ENCODE assay signal across 13 cellular contexts in the genomic region with DNA sequence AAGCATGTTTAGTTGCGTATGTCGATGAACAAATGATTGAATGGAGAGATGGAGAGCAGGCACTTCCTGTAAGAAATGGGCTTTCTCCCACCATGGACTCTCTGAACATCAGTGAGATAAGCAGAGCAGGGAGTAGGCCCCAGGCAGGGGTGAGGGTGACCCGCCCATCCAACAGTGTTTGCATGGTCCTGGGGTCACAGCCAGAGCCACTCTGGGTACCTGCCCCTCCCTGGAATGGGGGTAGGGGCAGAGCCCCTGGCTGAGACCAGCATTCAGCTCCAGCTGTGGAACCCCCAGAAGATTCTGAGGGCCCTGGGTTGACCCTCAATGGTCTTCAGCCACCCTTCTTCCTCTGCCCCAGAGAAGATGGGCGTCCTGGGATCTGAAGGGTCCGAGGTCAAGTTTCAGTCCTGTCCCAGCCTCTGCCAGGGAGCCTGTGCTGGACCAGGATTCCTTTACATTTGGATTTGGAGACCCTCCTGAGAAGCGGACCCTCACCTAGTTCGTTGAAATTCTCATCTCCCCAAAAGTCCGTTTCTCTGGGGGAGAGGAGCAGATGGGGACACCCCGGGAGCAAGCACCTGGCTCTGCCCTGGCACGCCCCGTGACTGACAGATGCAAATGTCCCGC. TPM values are rescaled to one million over a fixed set of nuclear protein-coding genes. Genes with fewer than 3 reads are reported as not detected.
A peak's percentile ranks its signal among the peaks of the same experiment; 100 is the strongest.
DNase-seq lines count a peak whose midpoint lies in the region; ATAC-seq and TF ChIP-seq lines count a peak whose summit lies in the region.
"Had no signal": no experiment of that assay in that cellular context is flagged by ENCODE, and none has a peak within 500 bp of the region (broad histone marks: within the 10 kb centered on the region; RNA-seq: fewer than 3 reads in every experiment).

No MANE protein-coding gene starts in this region.

- no peaks in the 10 kb centered on the region for H3K36me3 ChIP-seq in ES-I3 (ENCODE audit: insufficient read depth, low read length)
- H3K36me3 ChIP-seq in MM.1S (replicated peaks; ENCODE audit: insufficient read depth, low read length), result no peaks in the 10 kb centered on the region

- no peaks in the 10 kb centered on the region for H3K9me2 ChIP-seq in MM.1S (replicated peaks; ENCODE audit: insufficient read depth, low read length)

- peaks cover 16% of the 10 kb centered on the region for H3K79me2 ChIP-seq in MM.1S (ENCODE audit: low read length)

- no peak overlapping the region for H3K27ac ChIP-seq in MM.1S (ENCODE audit: low read length)
- H3K27ac ChIP-seq: KMS-11 had no signal

- DNase-seq in MM.1S (no peak), glutamatergic neuron (no peak), osteocyte (ENCODE audit: extremely low spot score, unreplicated experiment) (peak; percentile 10), kidney tubule cell (ENCODE audit: low spot score) (no peak)
- no peak for DNase-seq in activated CD4-positive, alpha-beta T cell treated with anti-CD3 and anti-CD28 coated beads for 1 hour
- DNase-seq: effector CD4-positive, alpha-beta T cell; RPMI8226; stimulated activated CD4-positive, alpha-beta T cell treated with anti-CD3 and anti-CD28 coated beads, Interleukin-4, amount 100 ng/mL, for 24 hours had no signal

- H3K9me3 ChIP-seq in ES-I3 (ENCODE audit: control insufficient read depth, insufficient read depth, low read length), result no peaks in the 10 kb centered on the region; the same call in 1 of the 2 replicates
- H3K9me3 ChIP-seq in MM.1S (replicated peaks; ENCODE audit: insufficient read depth, low read length), result no peaks in the 10 kb centered on the region

- H3K4me1 Mint-ChIP-seq in glutamatergic neuron (ENCODE audit: low read depth, unreplicated experiment), result peaks cover 26% of the 10 kb centered on the region
- peaks cover 45% of the 10 kb centered on the region for H3K4me1 Mint-ChIP-seq in osteocyte (ENCODE audit: unreplicated experiment)

- H3K27me3 Mint-ChIP-seq in glutamatergic neuron (ENCODE audit: unreplicated experiment) (peaks cover 22% of the 10 kb centered on the region), osteocyte (ENCODE audit: unreplicated experiment) (peaks cover 46% of the 10 kb centered on the region)

- H3K27ac Mint-ChIP-seq in glutamatergic neuron (ENCODE audit: unreplicated experiment), result no peak overlapping the region
- H3K27ac Mint-ChIP-seq in osteocyte (ENCODE audit: unreplicated experiment), result no peak overlapping the region
- H3K27ac Mint-ChIP-seq: activated naive CD8-positive, alpha-beta T cell treated with anti-CD3 and anti-CD28 coated beads, Interleukin-2, amount 10 ng/mL, durations not matched to agents 7 days and 5 days had no signal

- no peaks in the 10 kb centered on the region for H4K20me1 ChIP-seq in MM.1S (ENCODE audit: insufficient read depth, low read length)

- H3F3A ChIP-seq in MM.1S (ENCODE audit: insufficient read depth, low read length), result no peaks in the 10 kb centered on the region

- no peak overlapping the region; the same call in 1 of the 2 replicates for H2AFZ ChIP-seq in MM.1S (ENCODE audit: low read length)

- peak overlapping the region; percentile 53; the same call in 1 of the 2 replicates for H3K9ac ChIP-seq in ES-I3 (ENCODE audit: low read depth, low read length)
- no peak overlapping the region; the same call in 1 of the 2 replicates for H3K9ac ChIP-seq in MM.1S (ENCODE audit: low read length)
- H3K9ac ChIP-seq: KMS-11 had no signal

- H3K36me3 Mint-ChIP-seq in glutamatergic neuron (ENCODE audit: unreplicated experiment) (no peaks in the 10 kb centered on the region), osteocyte (ENCODE audit: unreplicated experiment) (no peaks in the 10 kb centered on the region)

- peaks cover 29% of the 10 kb centered on the region for H3K4me1 ChIP-seq in ES-I3 (ENCODE audit: insufficient read depth, low read length)
- peaks cover 17% of the 10 kb centered on the region for H3K4me1 ChIP-seq in MM.1S (ENCODE audit: low read length)

- peaks cover 43% of the 10 kb centered on the region for H3K27me3 ChIP-seq in MM.1S (replicated peaks; ENCODE audit: insufficient read depth, low read length)

- peak overlapping the region; percentile 89 for H3K4me3 Mint-ChIP-seq in glutamatergic neuron (ENCODE audit: unreplicated experiment)
- H3K4me3 Mint-ChIP-seq in osteocyte (ENCODE audit: unreplicated experiment), result no peak overlapping the region

- H3K9me3 Mint-ChIP-seq in glutamatergic neuron (ENCODE audit: unreplicated experiment) (peaks cover 19% of the 10 kb centered on the region), osteocyte (ENCODE audit: unreplicated experiment) (no peaks in the 10 kb centered on the region)
- H3K9me3 Mint-ChIP-seq: activated naive CD8-positive, alpha-beta T cell treated with anti-CD3 and anti-CD28 coated beads, Interleukin-2, amount 10 ng/mL, durations not matched to agents 7 days and 5 days had no signal

- no peak for TF ChIP-seq CTCF in MM.1S (IDR thresholded peaks at IDR 0.05; ENCODE audit: low read length)
- TF ChIP-seq CTCF in glutamatergic neuron (IDR thresholded peaks at IDR 0.05; ENCODE audit: partially characterized antibody, unreplicated experiment), result no peak
- no peak for TF ChIP-seq CTCF in osteocyte (IDR thresholded peaks at IDR 0.05)

- H3K4me2 ChIP-seq in MM.1S (ENCODE audit: low read depth, low read length), result peak overlapping the region; percentile 99

- H3K4me3 ChIP-seq in MM.1S (ENCODE audit: low read length), result peak overlapping the region; percentile 59

- ATAC-seq in GM21390 (IDR thresholded peaks at IDR 0.05; ENCODE audit: unreplicated experiment), result no peak

RNA-seq across cellular contexts. Expression of gene FGF8, which starts 2.4 kb away (rescaled TPM):
- total RNA-seq in glutamatergic neuron (ENCODE audit: unreplicated experiment) (1.1 TPM), osteocyte (not detected in 2 replicates)
- total RNA-seq: activated naive CD8-positive, alpha-beta T cell treated with anti-CD3 and anti-CD28 coated beads, Interleukin-2, amount 10 ng/mL, durations not matched to agents 7 days and 5 days; temporal lobe had no signal

RNA-seq across cellular contexts. Expression of gene NPM3, which starts 5.0 kb away (rescaled TPM):
- total RNA-seq in glutamatergic neuron (ENCODE audit: unreplicated experiment), result 18.1 TPM
- 35.6 and 42.6 TPM in 2 replicates for total RNA-seq in osteocyte

RNA-seq across cellular contexts. Expression of gene OGA, which starts 40.0 kb away (rescaled TPM):
- 277 TPM for total RNA-seq in glutamatergic neuron (ENCODE audit: unreplicated experiment)
- total RNA-seq in osteocyte, result 113 and 127 TPM in 2 replicates
